In genomic region chrX:39149761-39150160, GRCh38 we compare ENCODE assay signal across 8 cellular contexts.
DNase-seq lines count a peak whose midpoint lies in the region; FAIRE-seq and TF ChIP-seq lines count a peak whose summit lies in the region.

No MANE protein-coding gene starts in this region.

- intact Hi-C loops in lower leg skin (cut with DNase I; ENCODE audit: low total_unique reads) = loop anchor here (10.0 kb wide), 1 partner anchor 395 kb away; no protein-coding TSS in a partner anchor

- no peak for FAIRE-seq in RCC 7860 (lab: Jason Lieb, UNC)

- 8 to 14% methylated on average over 8 of the region's 8 CpGs for WGBS in lower leg skin, 2 donors

- no peak for TF ChIP-seq POLR2A in lower leg skin (IDR thresholded peaks at IDR 0.05)

- H3K4me3 ChIP-seq in WI38 (ENCODE audit: low read depth, low read length) (no peak overlapping the region), choroid plexus epithelial cell (ENCODE audit: low read depth, low read length) (no peak overlapping the region), lower leg skin (ENCODE audit: low read depth, poor library complexity, severe bottlenecking) (no peak overlapping the region)

- DNase-seq in GM03348 (ENCODE audit: low spot score) (peak; percentile 61), NAMALWA (ENCODE audit: low spot score) (peak; percentile 47), choroid plexus epithelial cell (ENCODE audit: low read depth) (peak; percentile 50), lower leg skin (ENCODE audit: low spot score in 2 of 2) (peak; percentile 51 to 95), RCC 7860 (ENCODE audit: low spot score) (no peak), cerebellar nuclear complex (lab: John Stamatoyannopoulos, UW) (no peak)
- DNase-seq in stimulated activated CD8-positive, alpha-beta memory T cell treated with anti-CD3 and anti-CD28 coated beads, Interleukin-15, amount 100 ng/mL, for 24 hours (ENCODE audit: low read depth) = peak; percentile 41

- peak; percentile 64 for TF ChIP-seq CTCF in WI38 (IDR thresholded peaks at IDR 0.05; ENCODE audit: low read depth, low read length)
- TF ChIP-seq CTCF in choroid plexus epithelial cell (conservative IDR thresholded peaks at IDR 0.05; ENCODE audit: low read depth, low read length) = peak; percentile 69
- TF ChIP-seq CTCF in lower leg skin (IDR thresholded peaks at IDR 0.05) = peak in 1 of 3 donors; percentile 32

Comparison
In these comparisons a context has a peak if more than half of its experiments do, and no peak if none do; other contexts are left out.
1. DNase-seq: peak in GM03348 (single experiment), NAMALWA (single experiment), choroid plexus epithelial cell (single experiment), lower leg skin (2 of 2) and stimulated activated CD8-positive, alpha-beta memory T cell treated with anti-CD3 and anti-CD28 coated beads, Interleukin-15, amount 100 ng/mL, for 24 hours (single experiment); none in RCC 7860 (single experiment) and cerebellar nuclear complex (0 of 2).